In genomic region chr7:19107392-19108147, GRCh38 we compare ENCODE assay signal across 9 cellular contexts. TPM values are rescaled to one million over a fixed set of nuclear protein-coding genes. Genes with fewer than 3 reads are reported as not detected.
A peak's percentile ranks its signal among the peaks of the same experiment; 100 is the strongest.
DNase-seq lines count a peak whose midpoint lies in the region; ATAC-seq, FAIRE-seq and TF ChIP-seq lines count a peak whose summit lies in the region.
"Had no signal": no experiment of that assay in that cellular context is flagged by ENCODE, and none has a peak within 500 bp of the region (broad histone marks: within the 10 kb centered on the region; RNA-seq: fewer than 3 reads in every experiment).

No MANE protein-coding gene starts in this region.

- ATAC-seq in GM18511 (IDR thresholded peaks at IDR 0.05; ENCODE audit: unreplicated experiment), result peak; percentile 45
- ATAC-seq in RWPE2 (ENCODE audit: low read depth), result peak; percentile 59; the same call in 2 of the 3 replicates
- peak; percentile 84 for ATAC-seq in Right ventricle myocardium superior (ENCODE audit: poor library complexity)
- ATAC-seq in HG02885 (IDR thresholded peaks at IDR 0.05; ENCODE audit: poor library complexity, unreplicated experiment), result no peak

- intact Hi-C loops in Right ventricle myocardium superior (cut with DNase I), result no loop called here

- FAIRE-seq in H54 (lab: Jason Lieb, UNC), result no peak

- TF ChIP-seq POLR2A in H54 (IDR thresholded peaks at IDR 0.05; ENCODE audit: low read depth, low read length), result no peak

- H3K9me3 ChIP-seq in RWPE2 (ENCODE audit: severe bottlenecking), result no peaks in the 10 kb centered on the region

- H3K27me3 ChIP-seq in RWPE2 (ENCODE audit: insufficient read depth, poor library complexity, severe bottlenecking), result peaks cover 87% of the 10 kb centered on the region

- no peaks in the 10 kb centered on the region for H3K4me1 ChIP-seq in RWPE2 (ENCODE audit: insufficient read depth, poor library complexity, severe bottlenecking)

- DNase-seq in RWPE2 (ENCODE audit: low spot score) (no peak), Right ventricle myocardium superior (peak; percentile 39), retina (peak; percentile 85), H54 (ENCODE audit: insufficient read length, low spot score) (no peak), KG1 (lab: John Stamatoyannopoulos, UW) (no peak), NCI-H1105 (lab: John Stamatoyannopoulos, UW) (no peak)

- H3K4me3 ChIP-seq in RWPE2 (ENCODE audit: severe bottlenecking), result peak overlapping the region; percentile 11

- H3K27ac ChIP-seq in RWPE2 (ENCODE audit: poor library complexity, severe bottlenecking), result no peak overlapping the region
- H3K27ac ChIP-seq: VCaP had no signal

- TF ChIP-seq CTCF in RWPE2 (IDR thresholded peaks at IDR 0.05; ENCODE audit: poor library complexity, severe bottlenecking), result no peak

- H3K36me3 ChIP-seq in RWPE2 (ENCODE audit: low read depth), result no peaks in the 10 kb centered on the region

RNA-seq across cellular contexts. Expression of gene TWIST1, which starts 9.9 kb away (rescaled TPM):
- 1.4 TPM for total RNA-seq in Right ventricle myocardium superior

RNA-seq across cellular contexts. Expression of gene FERD3L, which starts 37.7 kb away (rescaled TPM):
- not detected for total RNA-seq in Right ventricle myocardium superior

Comparison
In these comparisons a context has a peak if more than half of its experiments do, and no peak if none do; other contexts are left out.
1. DNase-seq: peak in Right ventricle myocardium superior (single experiment) and retina (single experiment); none in RWPE2 (single experiment), H54 (single experiment), KG1 (single experiment) and NCI-H1105 (single experiment).